Comparison of ENCODE assay signal across 8 cellular contexts in the genomic region with DNA sequence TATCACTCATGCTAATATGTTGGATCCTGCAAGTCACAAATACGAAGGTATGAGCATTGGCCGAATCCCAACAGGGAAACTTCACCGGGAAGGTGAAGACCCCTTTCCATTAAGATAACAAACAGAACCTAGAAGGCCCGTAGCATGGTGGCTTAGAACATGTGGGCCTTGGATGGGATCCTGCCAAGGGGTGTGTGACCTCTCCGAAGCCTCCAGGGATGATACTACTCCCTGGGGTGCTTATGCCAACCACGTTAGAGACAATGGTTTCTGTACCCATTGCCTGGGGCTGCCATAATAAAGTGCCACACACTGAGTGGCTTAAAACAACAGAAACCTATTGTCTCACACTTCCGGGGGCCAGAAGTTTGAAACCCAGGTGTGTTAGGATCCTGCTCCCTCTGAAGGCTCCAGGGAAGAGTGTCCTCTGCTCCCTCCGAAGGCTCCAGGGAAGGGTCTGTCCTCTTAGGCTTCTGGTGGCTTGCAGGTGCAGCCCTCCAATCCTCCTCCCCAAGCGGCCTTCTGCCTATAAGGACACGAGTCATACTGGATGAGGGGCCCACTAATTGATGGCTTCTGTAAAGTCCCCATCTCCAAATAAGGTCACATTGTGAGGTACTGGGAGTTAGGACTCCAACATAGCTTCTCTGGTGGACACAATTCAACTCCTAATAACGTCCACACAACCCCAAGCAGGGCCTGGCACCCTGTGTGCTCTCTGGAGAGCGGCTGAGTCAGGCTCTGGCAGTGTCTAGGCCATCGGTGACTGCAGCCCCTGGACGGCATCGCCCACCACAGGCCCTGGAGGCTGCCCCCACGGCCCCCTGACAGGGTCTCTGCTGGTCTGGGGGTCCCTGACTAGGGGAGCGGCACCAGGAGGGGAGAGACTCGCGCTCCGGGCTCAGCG. TPM values are rescaled to one million over a fixed set of nuclear protein-coding genes. Genes with fewer than 3 reads are reported as not detected.
DNase-seq lines count a peak whose midpoint lies in the region; ATAC-seq and TF ChIP-seq lines count a peak whose summit lies in the region.

No MANE protein-coding gene starts in this region.

- H3K4me1 ChIP-seq in ectodermal cell (ENCODE audit: control insufficient read depth, insufficient read depth, low read length) (peaks cover 9% of the 10 kb centered on the region), ovary (ENCODE audit: insufficient read depth) (peaks cover 2% of the 10 kb centered on the region)

- TF ChIP-seq EP300 in ovary (IDR thresholded peaks at IDR 0.05): no peak

- no peak for TF ChIP-seq POLR2A in ovary (IDR thresholded peaks at IDR 0.05)

- H3K36me3 ChIP-seq in KOPT-K1 (ENCODE audit: insufficient read depth, low read length): 0 out of 2 replicates have a peak, but pooled peaks cover 7% of the 10 kb centered on the region
- H3K36me3 ChIP-seq in ectodermal cell (ENCODE audit: control insufficient read depth, insufficient read depth, low read length): no peaks in the 10 kb centered on the region
- no peaks in the 10 kb centered on the region for H3K36me3 ChIP-seq in ovary

- peak; percentile 4 for ATAC-seq in GM21528 (IDR thresholded peaks at IDR 0.05; ENCODE audit: low FRiP score, unreplicated experiment)

- H3K27me3 ChIP-seq in ectodermal cell (ENCODE audit: control insufficient read depth, insufficient read depth, low read length, poor library complexity, severe bottlenecking) (no peaks in the 10 kb centered on the region), ovary (no peaks in the 10 kb centered on the region)

- WGBS in ectodermal cell, 2 experiments: 95% methylated on average over 21 of the region's 21 CpGs
- WGBS in ovary, 3 donors: 72 to 78% (median 75%) methylated on average over 18 to 21 of the region's 21 CpGs

- intact Hi-C loops in ovary (cut with DNase I): loop anchor here in 1 of 4 donors (10.0 kb wide), 1 partner anchor 499 kb away; a partner anchor contains a TSS

- H3K27ac ChIP-seq in KOPT-K1 (ENCODE audit: low read depth, low read length, poor library complexity, severe bottlenecking): peak overlapping the region; percentile 67
- H3K27ac ChIP-seq in ectodermal cell (ENCODE audit: insufficient read depth, low read depth, low read length, poor library complexity, severe bottlenecking): no peak overlapping the region
- H3K27ac ChIP-seq in ovary: peak overlapping the region; percentile 63 to 83

- DNase-seq in ovary: no peak
- no peak for DNase-seq in cerebellar cortex (ENCODE audit: low spot score)
- no peak for DNase-seq in KG1 (lab: John Stamatoyannopoulos, UW)
- no peak for DNase-seq in SW480 (ENCODE audit: low spot score)
- DNase-seq in NCI-H1105 treated with DMSO at 0.1 percent for 48 hours (lab: John Stamatoyannopoulos, UW): no peak

- no peak for TF ChIP-seq CTCF in ovary (IDR thresholded peaks at IDR 0.05)

- H3K4me3 ChIP-seq in ectodermal cell (ENCODE audit: insufficient read depth, low read depth, low read length) (peak overlapping the region; percentile 25), ovary (peak overlapping the region; percentile 78)

- no peaks in the 10 kb centered on the region for H3K9me3 ChIP-seq in KOPT-K1 (ENCODE audit: insufficient read depth, low read length, poor library complexity, severe bottlenecking)
- no peaks in the 10 kb centered on the region for H3K9me3 ChIP-seq in ectodermal cell (ENCODE audit: control insufficient read depth, low read length)
- no peaks in the 10 kb centered on the region for H3K9me3 ChIP-seq in ovary

RNA-seq across cellular contexts. Expression of a gene that starts 1.0 kb away (rescaled TPM):
- polyA plus RNA-seq in ectodermal cell (2013, experiment 1 of 4): 17.3 TPM
- polyA plus RNA-seq in ectodermal cell (2013, experiment 2 of 4): 17.6 TPM
- polyA plus RNA-seq in ectodermal cell (2013, experiment 3 of 4): 13.8 TPM
- 18.2 TPM for polyA plus RNA-seq in ectodermal cell (2013, experiment 4 of 4)
- total RNA-seq in ovary: 10 to 100 TPM; 14.7 to 53.3 (median 26.5) TPM
- 10 to 100 TPM in 1 of 2 donors, 1 to 10 TPM in 1; 4.5 to 20.7 TPM for polyA plus RNA-seq in ovary
